In genomic region chr17:45242015-45242414, GRCh38 we compare ENCODE assay signal across 16 cellular contexts. TPM values are rescaled to one million over a fixed set of nuclear protein-coding genes. Genes with fewer than 3 reads are reported as not detected.
DNase-seq lines count a peak whose midpoint lies in the region; ATAC-seq, FAIRE-seq and TF ChIP-seq lines count a peak whose summit lies in the region.
"Had no signal": no experiment of that assay in that cellular context is flagged by ENCODE, and none has a peak within 500 bp of the region (broad histone marks: within the 10 kb centered on the region; RNA-seq: fewer than 3 reads in every experiment).

No MANE protein-coding gene starts in this region.

- H3K9me3 ChIP-seq in ES-I3 (ENCODE audit: control insufficient read depth, insufficient read depth, low read length) = no peaks in the 10 kb centered on the region
- H3K9me3 ChIP-seq in esophagus muscularis mucosa = no peaks in the 10 kb centered on the region
- no peaks in the 10 kb centered on the region for H3K9me3 ChIP-seq in prostate gland
- H3K9me3 ChIP-seq: BLaER1 treated with 17β-estradiol and CSF1 and Interleukin-3, amounts not matched to agents 10 nM and 100 nM had no signal

- peaks cover 65% of the 10 kb centered on the region for H3K36me3 Mint-ChIP-seq in activated CD8-positive, alpha-beta T cell treated with anti-CD3 and anti-CD28 coated beads for 36 hours (ENCODE audit: low read depth)

- no peak for FAIRE-seq in GM12891 (lab: Jason Lieb, UNC)
- FAIRE-seq: colon, small intestine had no signal

- H3K4me3 ChIP-seq in esophagus muscularis mucosa (peak overlapping the region; percentile 32 to 55 (median 36)), prostate gland (peak overlapping the region; percentile 29 to 36)
- H3K4me3 ChIP-seq: BLaER1 treated with 17β-estradiol and CSF1 and Interleukin-3, amounts not matched to agents 10 nM and 100 nM had no signal

- DNase-seq in activated CD8-positive, alpha-beta T cell treated with anti-CD3 and anti-CD28 coated beads for 36 hours = no peak
- DNase-seq in esophagus muscularis mucosa (ENCODE audit: extremely low spot score) (no peak), prostate gland (ENCODE audit: low spot score) (no peak), hypothalamus (lab: John Stamatoyannopoulos, UW) (no peak), GM12891 (ENCODE audit: insufficient read length, low spot score) (no peak)
- DNase-seq: activated CD8-positive, alpha-beta memory T cell treated with anti-CD3 and anti-CD28 coated beads, Interleukin-2, amount 10 ng/mL, durations not matched to agents 7 days and 5 days; small intestine had no signal

- CTCF ChIA-PET in activated CD8-positive, alpha-beta T cell treated with anti-CD3 and anti-CD28 coated beads for 36 hours (lab: Charles Lee) = interaction anchor here (1.0 to 3.2 kb wide), 5 partner anchors 11 to 92 kb away, joined by 3 to 16 read pairs (median 3); no protein-coding TSS in a partner anchor

- no peak for TF ChIP-seq CTCF in activated CD8-positive, alpha-beta T cell treated with anti-CD3 and anti-CD28 coated beads for 36 hours (IDR thresholded peaks at IDR 0.05)
- TF ChIP-seq CTCF in esophagus muscularis mucosa (IDR thresholded peaks at IDR 0.05) (no peak), prostate gland (IDR thresholded peaks at IDR 0.05) (no peak)

- H3K4me1 Mint-ChIP-seq in activated CD8-positive, alpha-beta T cell treated with anti-CD3 and anti-CD28 coated beads for 36 hours (ENCODE audit: low read depth) = peaks cover 31% of the 10 kb centered on the region

- H3K4me1 ChIP-seq in ES-I3 (ENCODE audit: insufficient read depth, low read length) (peaks cover 2% of the 10 kb centered on the region; the same call in 1 of the 2 replicates), esophagus muscularis mucosa (peaks cover 14 to 25% (median 22%) of the 10 kb centered on the region in 4 donors), prostate gland (replicated peaks) (peaks cover 14% of the 10 kb centered on the region)

- intact Hi-C loops in activated CD8-positive, alpha-beta T cell treated with anti-CD3 and anti-CD28 coated beads for 36 hours (cut with micrococcal nuclease) = no loop called here
- intact Hi-C loops in esophagus muscularis mucosa (cut with DNase I) (no loop called here), prostate gland (cut with DNase I) (no loop called here)

- 66% methylated on average over 12 of the region's 20 CpGs for WGBS in esophagus muscularis mucosa
- 9% methylated on average over 15 of the region's 20 CpGs for WGBS in prostate gland

- no peaks in the 10 kb centered on the region for H3K27me3 Mint-ChIP-seq in activated CD8-positive, alpha-beta T cell treated with anti-CD3 and anti-CD28 coated beads for 36 hours
- H3K27me3 Mint-ChIP-seq: activated CD8-positive, alpha-beta memory T cell treated with anti-CD3 and anti-CD28 coated beads, Interleukin-2, amount 10 ng/mL, durations not matched to agents 7 days and 5 days had no signal

- H3K27me3 ChIP-seq in esophagus muscularis mucosa (peaks cover 0 to 48% (median 16%) of the 10 kb centered on the region in 4 donors), prostate gland (replicated peaks; ENCODE audit: insufficient read depth) (no peaks in the 10 kb centered on the region)
- H3K27me3 ChIP-seq: BLaER1 treated with 17β-estradiol and CSF1 and Interleukin-3, amounts not matched to agents 10 nM and 100 nM had no signal

- ATAC-seq in activated CD8-positive, alpha-beta T cell treated with anti-CD3 and anti-CD28 coated beads for 36 hours = no peak
- ATAC-seq in GM21737 (IDR thresholded peaks at IDR 0.05; ENCODE audit: unreplicated experiment) = no peak
- ATAC-seq: activated CD8-positive, alpha-beta memory T cell treated with anti-CD3 and anti-CD28 coated beads, Interleukin-2, amount 10 ng/mL, durations not matched to agents 7 days and 5 days had no signal

- H3K27ac Mint-ChIP-seq in activated CD8-positive, alpha-beta T cell treated with anti-CD3 and anti-CD28 coated beads for 36 hours = peak overlapping the region; percentile 46

- TF ChIP-seq EP300 in esophagus muscularis mucosa (IDR thresholded peaks at IDR 0.05) = no peak

- peak overlapping the region; percentile 28; the same call in 1 of the 2 replicates for H3K9ac ChIP-seq in ES-I3 (ENCODE audit: low read depth, low read length)
- H3K9ac ChIP-seq: KMS-11 had no signal

- H3K9me3 Mint-ChIP-seq in activated CD8-positive, alpha-beta T cell treated with anti-CD3 and anti-CD28 coated beads for 36 hours = no peaks in the 10 kb centered on the region

- TF ChIP-seq POLR2A in esophagus muscularis mucosa (IDR thresholded peaks at IDR 0.05; ENCODE audit: low read depth) (no peak), prostate gland (IDR thresholded peaks at IDR 0.05) (no peak), GM12891 (IDR thresholded peaks at IDR 0.05; ENCODE audit: low read depth, low read length) (no peak)

- H3K36me3 ChIP-seq in ES-I3 (ENCODE audit: insufficient read depth, low read length) (no peaks in the 10 kb centered on the region), esophagus muscularis mucosa (peaks cover 0 to 76% (median 35%) of the 10 kb centered on the region in 4 donors), prostate gland (no peaks in the 10 kb centered on the region)

- H3K27ac ChIP-seq in esophagus muscularis mucosa (replicated peaks in 1 of 4) = no peak overlapping the region
- peak overlapping the region; percentile 31 to 53 for H3K27ac ChIP-seq in prostate gland
- H3K27ac ChIP-seq: BLaER1 treated with 17β-estradiol and CSF1 and Interleukin-3, amounts not matched to agents 10 nM and 100 nM; KMS-11 had no signal

- POLR2A ChIA-PET in activated CD8-positive, alpha-beta T cell treated with anti-CD3 and anti-CD28 coated beads for 36 hours (lab: Charles Lee) = interaction anchor here (1.7 to 23.2 kb wide), 2 partner anchors 19 to 70 kb away, joined by 4 to 399 read pairs; partner anchors contain the start of gene FMNL1

- H3K4me3 Mint-ChIP-seq in activated CD8-positive, alpha-beta T cell treated with anti-CD3 and anti-CD28 coated beads for 36 hours = no peak overlapping the region
- H3K4me3 Mint-ChIP-seq: activated CD8-positive, alpha-beta memory T cell treated with anti-CD3 and anti-CD28 coated beads, Interleukin-2, amount 10 ng/mL, durations not matched to agents 7 days and 5 days had no signal

TF ChIP-seq in GM12891, 5 proteins besides CTCF, POLR2A, EP300 and RAD21:
- TF ChIP-seq PAX5 (IDR thresholded peaks at IDR 0.05; ENCODE audit: insufficient read depth, low read length, severe bottlenecking) (no peak), POU2F2 (IDR thresholded peaks at IDR 0.05; ENCODE audit: low read depth, low read length) (no peak), POLR2AphosphoS5 (IDR thresholded peaks at IDR 0.05; ENCODE audit: low read depth, low read length) (no peak), SPI1 (IDR thresholded peaks at IDR 0.05; ENCODE audit: low read depth, low read length) (no peak), TAF1 (IDR thresholded peaks at IDR 0.05; ENCODE audit: low read depth, low read length) (no peak)

RNA-seq across cellular contexts. Expression of gene SPATA32, which starts 19.9 kb away (rescaled TPM):
- under 1 TPM; 0.27 to 0.63 TPM for total RNA-seq in activated CD8-positive, alpha-beta T cell treated with anti-CD3 and anti-CD28 coated beads for 36 hours
- total RNA-seq in esophagus muscularis mucosa (not detected), prostate gland (1 to 10 TPM in 1 of 2 donors, not detected in 1; 3.2 TPM)
- 0.35 TPM for polyA plus RNA-seq in GM12891 (2012; ENCODE audit: low read depth, missing spikeins)
- total RNA-seq: fibroblast of lung, lung microvascular endothelial cell, NCI-H460, OCI-LY7 had no signal
- polyA plus RNA-seq: fibroblast of lung had no signal

RNA-seq across cellular contexts. Expression of gene FMNL1, which starts 20.3 kb away (rescaled TPM):
- 100 to 1,000 TPM; 285 to 298 TPM for total RNA-seq in activated CD8-positive, alpha-beta T cell treated with anti-CD3 and anti-CD28 coated beads for 36 hours
- total RNA-seq in esophagus muscularis mucosa (10 to 100 TPM; 11.0 to 26.7 (median 19.6) TPM), prostate gland (10 to 100 TPM in 1 of 2 donors, 1 to 10 TPM in 1; 3.6 to 12.2 TPM)
- 49.2 TPM for polyA plus RNA-seq in GM12891 (2012; ENCODE audit: low read depth, missing spikeins)

Comparison
In these comparisons a context has a peak if more than half of its experiments do, and no peak if none do; other contexts are left out.
1. H3K27ac ChIP-seq: peak in prostate gland (2 of 2); none in esophagus muscularis mucosa (0 of 4).
2. RNA of gene FMNL1, which starts 20.3 kb away (total RNA-seq): 285 to 298 TPM in activated CD8-positive, alpha-beta T cell treated with anti-CD3 and anti-CD28 coated beads for 36 hours; 11.0 to 26.7 TPM in esophagus muscularis mucosa and 3.6 to 12.2 TPM in prostate gland; every median in the first group is over 10 times any median in the second.